Comparison of ENCODE assay signal across 11 cellular contexts in genomic region chr18:55268146-55268545, GRCh38.
DNase-seq lines count a peak whose midpoint lies in the region; ATAC-seq and TF ChIP-seq lines count a peak whose summit lies in the region.
"Had no signal": no experiment of that assay in that cellular context is flagged by ENCODE, and none has a peak within 500 bp of the region (broad histone marks: within the 10 kb centered on the region; RNA-seq: fewer than 3 reads in every experiment).

No MANE protein-coding gene starts in this region.

- H3K36me3 Mint-ChIP-seq in naive B cell = peaks cover 24 to 40% of the 10 kb centered on the region in 2 donors

- TF ChIP-seq CTCF in esophagus muscularis mucosa (IDR thresholded peaks at IDR 0.05) = no peak

- H3K36me3 ChIP-seq in esophagus muscularis mucosa = peaks cover 5 to 47% (median 31%) of the 10 kb centered on the region in 4 donors

- no peaks in the 10 kb centered on the region for H3K27me3 ChIP-seq in esophagus muscularis mucosa
- H3K27me3 ChIP-seq: gastrocnemius medialis had no signal

- no peaks in the 10 kb centered on the region for H3K9me3 Mint-ChIP-seq in naive B cell

- no peak for TF ChIP-seq EP300 in esophagus muscularis mucosa (IDR thresholded peaks at IDR 0.05)

- H3K9me3 ChIP-seq in esophagus muscularis mucosa = no peaks in the 10 kb centered on the region
- H3K9me3 ChIP-seq: gastrocnemius medialis had no signal

- ATAC-seq in GM18520 (IDR thresholded peaks at IDR 0.05; ENCODE audit: unreplicated experiment) (peak; percentile 68), GM21825 (IDR thresholded peaks at IDR 0.05; ENCODE audit: unreplicated experiment) (peak; percentile 78), HG03558 (IDR thresholded peaks at IDR 0.05; ENCODE audit: extremely low read depth, unreplicated experiment) (peak; percentile 69), naive B cell (ENCODE audit: low read depth in 2 of 2) (peak; percentile 84 to 86), left lobe of liver (no peak)
- ATAC-seq: gastrocnemius medialis, right cardiac atrium had no signal

- no peak overlapping the region for H3K4me3 ChIP-seq in esophagus muscularis mucosa
- H3K4me3 ChIP-seq: gastrocnemius medialis had no signal

- no peaks in the 10 kb centered on the region for H3K27me3 Mint-ChIP-seq in naive B cell

- WGBS in esophagus muscularis mucosa = 44% methylated on average over 1 of the region's 1 CpG

- H3K4me1 ChIP-seq in esophagus muscularis mucosa = peaks cover 11 to 25% (median 24%) of the 10 kb centered on the region in 4 donors

- peak overlapping the region; percentile 55 to 80 (median 60) for H3K4me3 Mint-ChIP-seq in naive B cell

- intact Hi-C loops in esophagus muscularis mucosa (cut with DNase I) = no loop called here

- H3K4me1 Mint-ChIP-seq in naive B cell = peaks cover 54 to 66% (median 60%) of the 10 kb centered on the region in 3 donors

- no peak for TF ChIP-seq POLR2A in esophagus muscularis mucosa (IDR thresholded peaks at IDR 0.05; ENCODE audit: low read depth)

- DNase-seq in naive B cell = peak; percentile 68
- DNase-seq in HUDEP-2 (lab: John Stamatoyannopoulos, UW; ENCODE audit: unreplicated experiment in 76 of 76) = no peak
- DNase-seq in esophagus muscularis mucosa (ENCODE audit: extremely low spot score) = no peak
- DNase-seq in DMS79 (lab: John Stamatoyannopoulos, UW) = no peak
- DNase-seq in left lobe of liver (ENCODE audit: low spot score) = no peak
- DNase-seq: activated T-cell treated with anti-CD3 and anti-CD28 coated beads for 4 hours, gastrocnemius medialis, right cardiac atrium had no signal

- H3K27ac Mint-ChIP-seq in naive B cell = peak overlapping the region; percentile 88 to 97 (median 90)

- H3K27ac ChIP-seq in esophagus muscularis mucosa (replicated peaks in 1 of 4) = no peak overlapping the region
